Comparison of ENCODE assay signal across 8 cellular contexts in the genomic region with DNA sequence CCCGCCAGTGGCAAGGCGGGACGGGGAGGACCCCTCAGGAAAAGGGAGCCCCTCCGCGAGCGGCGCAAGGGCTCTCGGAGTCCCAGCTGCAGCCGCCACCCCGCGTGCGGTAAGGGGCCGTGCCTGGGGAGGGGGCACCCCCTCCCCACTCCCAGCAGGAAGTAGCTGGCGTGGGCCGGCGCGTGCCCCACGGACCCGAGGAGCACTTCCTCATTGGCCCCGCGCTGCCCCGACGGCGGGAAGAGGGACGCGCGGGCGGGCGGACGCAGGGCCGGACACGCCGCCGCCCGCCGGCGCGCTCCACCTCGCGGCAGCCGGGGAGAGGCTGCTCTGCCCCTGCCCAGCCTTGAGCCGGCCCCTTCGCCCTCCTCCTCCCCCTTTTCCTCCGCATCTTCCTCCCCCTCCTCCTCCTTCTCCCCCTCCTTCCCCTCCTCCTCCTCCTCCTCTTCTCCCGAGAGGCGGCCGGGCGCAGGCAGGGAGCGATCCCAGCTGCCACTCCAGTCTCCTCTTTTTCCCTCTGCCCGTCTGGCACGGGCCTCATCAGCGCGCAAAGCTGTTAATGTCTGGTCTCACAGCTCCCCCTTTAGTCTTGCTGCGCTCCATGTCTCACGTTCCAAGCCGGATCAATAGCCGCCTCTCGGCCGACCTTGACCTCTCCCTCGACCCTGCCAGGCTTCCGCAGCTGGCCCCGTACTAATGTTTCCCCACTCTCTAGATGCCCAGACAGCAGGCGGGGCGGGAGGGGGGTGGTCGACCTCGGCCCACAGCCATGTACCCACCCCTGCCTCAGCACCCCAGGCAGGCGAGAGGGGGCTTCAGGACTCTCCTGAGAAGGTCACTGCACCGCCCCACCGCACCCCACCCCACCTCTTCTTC. TPM values are rescaled to one million over a fixed set of nuclear protein-coding genes. Genes with fewer than 3 reads are reported as not detected.
DNase-seq lines count a peak whose midpoint lies in the region; ATAC-seq lines count a peak whose summit lies in the region.

No MANE protein-coding gene starts in this region.

- H3K4me1 ChIP-seq in right cardiac atrium (ENCODE audit: control insufficient read depth, insufficient read depth, low read length): no peaks in the 10 kb centered on the region

- no peaks in the 10 kb centered on the region for H3K9me3 ChIP-seq in right cardiac atrium (ENCODE audit: control insufficient read depth, low read length)

- in situ Hi-C loops in KBM-7 (cut with MboI; ENCODE audit: low pct_unique_long_range_greater_than_20kb, low sequenced_read_pairs): no loop called here

- intact Hi-C loops in right cardiac atrium (cut with DNase I) (no loop called here), posterior cingulate gyrus (cut with DNase I) (loop anchor here (10.0 kb wide), 1 partner anchor 140 kb away; no protein-coding TSS in a partner anchor)

- H3K27ac ChIP-seq in right cardiac atrium (ENCODE audit: low read length): no peak overlapping the region

- H3K27me3 ChIP-seq in right cardiac atrium (ENCODE audit: control insufficient read depth, insufficient read depth): no peaks in the 10 kb centered on the region

- DNase-seq in GM03348 (ENCODE audit: low spot score) (peak; percentile 83), KBM-7 (peak; percentile 62), RKO (ENCODE audit: low spot score) (peak; percentile 81), amygdala (lab: John Stamatoyannopoulos, UW) (peak in 35 of 56 donors; percentile 21 to 71 (median 53)), right cardiac atrium (peak; percentile 57 to 86 (median 76)), posterior cingulate gyrus (peak; percentile 45 to 96 (median 66)), middle frontal gyrus (ENCODE audit: extremely low spot score, low spot score) (no peak)

- H3K4me3 ChIP-seq in right cardiac atrium (ENCODE audit: low read length): peak overlapping the region; percentile 34

- under 1% methylated on average over 69 of the region's 69 CpGs for WGBS in right cardiac atrium

- ATAC-seq in right cardiac atrium: peak; percentile 71 to 74
- ATAC-seq in HG02840 (IDR thresholded peaks at IDR 0.05; ENCODE audit: low FRiP score, unreplicated experiment): no peak

RNA-seq across cellular contexts. Expression of a gene that starts 2.6 kb away (rescaled TPM):
- under 1 TPM; 0.08 to 0.63 (median 0.23) TPM for total RNA-seq in right cardiac atrium
- 0.05 TPM for polyA plus RNA-seq in right cardiac atrium
